8 cellular contexts compared by ENCODE assay signal in the genomic region with DNA sequence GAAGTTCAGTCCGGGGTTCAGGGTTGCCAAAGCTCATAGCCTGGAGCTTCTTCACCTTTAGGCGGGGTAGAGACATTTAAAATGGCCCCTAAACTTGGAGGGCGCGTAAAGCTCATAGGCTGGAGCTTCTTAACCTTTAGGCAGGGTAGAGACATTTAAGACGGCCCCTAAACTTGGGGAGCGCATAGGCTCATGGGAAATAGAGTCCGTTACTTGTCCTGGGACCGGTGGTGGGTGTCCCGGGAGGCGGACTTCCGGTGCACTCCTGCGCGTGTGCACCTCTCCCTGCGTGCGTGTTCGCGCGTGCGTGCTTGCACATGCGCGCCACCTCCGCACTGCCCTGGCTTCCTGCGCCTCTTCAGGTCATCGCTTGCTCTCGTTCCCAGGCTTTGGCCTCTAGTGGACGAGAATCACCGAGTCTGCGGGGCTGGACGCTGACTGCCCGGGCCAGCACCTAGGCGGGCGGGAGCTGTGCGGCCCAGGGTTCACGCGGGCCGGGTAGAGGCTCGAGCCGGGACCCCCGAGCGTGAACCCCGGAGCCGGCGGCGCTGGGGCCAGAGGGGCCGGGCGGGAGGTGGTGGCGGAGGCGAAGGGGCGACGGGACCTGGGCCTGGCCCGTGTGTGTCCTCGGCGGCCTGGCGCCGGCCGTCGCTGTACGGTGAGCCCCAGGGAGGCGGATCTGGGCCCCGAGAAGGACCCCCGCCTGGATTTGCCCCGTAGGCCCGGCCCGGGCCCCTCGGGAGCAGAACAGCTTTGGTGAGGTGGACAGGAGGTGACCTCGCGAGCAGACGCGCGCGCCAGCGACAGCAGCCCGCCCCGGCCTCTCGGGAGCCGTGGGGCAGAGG. TPM values are rescaled to one million over a fixed set of nuclear protein-coding genes. Genes with fewer than 3 reads are reported as not detected.
DNase-seq lines count a peak whose midpoint lies in the region; ATAC-seq and TF ChIP-seq lines count a peak whose summit lies in the region.
"Not testable (repeated sequence)": the region's sequence is repeated elsewhere in the genome, so short reads cannot be mapped to it uniquely, and the experiment has no call there.

No MANE protein-coding gene starts in this region.

- TF ChIP-seq CTCF in PC-3 (conservative IDR thresholded peaks at IDR 0.05; ENCODE audit: low read depth, low read length): not testable (repeated sequence)
- peak in 2 of 6 experiments; percentile 26 to 48 for TF ChIP-seq CTCF in esophagus squamous epithelium (IDR thresholded peaks at IDR 0.05)

- H3K36me3 Mint-ChIP-seq in activated T-cell treated with anti-CD3 and anti-CD28 coated beads, Interleukin-2, amount 50 U/mL, for 4 hours (ENCODE audit: insufficient read depth): not testable (repeated sequence)

- not testable (repeated sequence) for H3F3A ChIP-seq in PC-3 (ENCODE audit: low read length, unreplicated experiment)

- not testable (repeated sequence) for H3K36me3 ChIP-seq in PC-3 (ENCODE audit: low read depth, low read length)
- peaks cover 0 to 19% (median 0%) of the 10 kb centered on the region in 3 donors for H3K36me3 ChIP-seq in esophagus squamous epithelium

- H2AFZ ChIP-seq in PC-3 (ENCODE audit: low read length): peak overlapping the region; percentile 83

- H3K27me3 ChIP-seq in PC-3 (ENCODE audit: low read length); esophagus squamous epithelium: not testable (repeated sequence)

- H4K20me1 ChIP-seq in PC-3 (ENCODE audit: low read length): not testable (repeated sequence)

- peak overlapping the region; percentile 77 for H3K4me2 ChIP-seq in PC-3 (ENCODE audit: low read length)

- H3K4me1 Mint-ChIP-seq in activated T-cell treated with anti-CD3 and anti-CD28 coated beads, Interleukin-2, amount 50 U/mL, for 4 hours (ENCODE audit: low read depth): peaks cover 16% of the 10 kb centered on the region

- WGBS in esophagus squamous epithelium, 2 donors: 0 to 1% methylated on average over 2 to 15 of the region's 76 CpGs

- H3K9ac ChIP-seq in PC-3 (ENCODE audit: low read length): peak overlapping the region; percentile 94

- not testable (repeated sequence) for BruUV-seq in PC-3 (replicated peaks; lab: Mats Ljungman, UMichigan)

- peaks cover 26% of the 10 kb centered on the region for H3K79me2 ChIP-seq in PC-3 (ENCODE audit: low read length)

- not testable (repeated sequence) for H3K9me3 ChIP-seq in PC-3 (ENCODE audit: low read length); esophagus squamous epithelium

- H3K4me1 ChIP-seq in PC-3 (ENCODE audit: insufficient read depth, low read length): not testable (repeated sequence)
- H3K4me1 ChIP-seq in esophagus squamous epithelium: peaks cover 0 to 10% (median 0%) of the 10 kb centered on the region in 3 donors

- POLR2A ChIA-PET in PC-3 (lab: Charles Lee; ENCODE audit: unreplicated experiment): interaction anchor here (0.6 kb wide), 1 partner anchor 36 kb away, joined by 7 read pairs; no protein-coding TSS in a partner anchor

- CTCF ChIA-PET in PC-3 (lab: Charles Lee): not testable (repeated sequence)

- H3K27me3 Mint-ChIP-seq in activated T-cell treated with anti-CD3 and anti-CD28 coated beads, Interleukin-2, amount 50 U/mL, for 4 hours (ENCODE audit: low read depth): not testable (repeated sequence)

- H3K4me3 ChIP-seq in Jurkat, Clone E6-1 (ENCODE audit: low read length): peak overlapping the region; percentile 63
- peak overlapping the region; percentile 75 for H3K4me3 ChIP-seq in PC-3 (ENCODE audit: low read length)
- H3K4me3 ChIP-seq in esophagus squamous epithelium: peak overlapping the region; percentile 76 to 97 (median 90)

- peak in 3 of 4 donors; percentile 52 to 77 (median 64) for TF ChIP-seq POLR2A in esophagus squamous epithelium (IDR thresholded peaks at IDR 0.05)

- not testable (repeated sequence) for H3K9me2 ChIP-seq in PC-3 (replicated peaks; ENCODE audit: low read length)

- intact Hi-C loops in PC-3 (cut with micrococcal nuclease): loop anchor here (5.0 kb wide), 1 partner anchor 76 kb away; the partner anchor contains the start of gene SH2B2
- intact Hi-C loops in esophagus squamous epithelium (cut with DNase I): not testable (repeated sequence)

- DNase-seq in DMS79 (lab: John Stamatoyannopoulos, UW): peak; percentile 98
- peak; percentile 99 for DNase-seq in Jurkat, Clone E6-1 (ENCODE audit: low read depth, low spot score)
- peak; percentile 97 for DNase-seq in PC-3
- peak; percentile 87 for DNase-seq in activated T-cell treated with anti-CD3 and anti-CD28 coated beads, Interleukin-2, amount 50 U/mL, for 4 hours
- DNase-seq in esophagus squamous epithelium (lab: John Stamatoyannopoulos, UW): peak; percentile 87
- DNase-seq in myocyte (ENCODE audit: low read depth): peak; percentile 100
- peak; percentile 92 to 93 for DNase-seq in stimulated activated CD8-positive, alpha-beta memory T cell treated with anti-CD3 and anti-CD28 coated beads, Interleukin-7, amount 100 ng/mL, for 4 hours (ENCODE audit: low read depth in 2 of 2)

- ATAC-seq in GM21717 (IDR thresholded peaks at IDR 0.05; ENCODE audit: unreplicated experiment) (peak; percentile 99), PC-3 (peak; percentile 98)
- peak; percentile 99 to 100 for ATAC-seq in activated T-cell treated with anti-CD3 and anti-CD28 coated beads, Interleukin-2, amount 50 U/mL, for 4 hours

- not testable (repeated sequence) for H3K9me3 Mint-ChIP-seq in activated T-cell treated with anti-CD3 and anti-CD28 coated beads, Interleukin-2, amount 50 U/mL, for 4 hours

- peak overlapping the region; percentile 30; the same call in 1 of the 2 replicates for H3K27ac ChIP-seq in PC-3 (ENCODE audit: low read length)
- H3K27ac ChIP-seq in esophagus squamous epithelium: peak overlapping the region; percentile 87 to 94 (median 93)

- H3K4me3 Mint-ChIP-seq in activated T-cell treated with anti-CD3 and anti-CD28 coated beads, Interleukin-2, amount 50 U/mL, for 4 hours: peak overlapping the region; percentile 90

RNA-seq across cellular contexts. Expression of gene SPDYE6, which starts 7.5 kb away (rescaled TPM):
- polyA plus RNA-seq in Jurkat, Clone E6-1 (2012; ENCODE audit: insufficient read depth, insufficient read length): 1.0 TPM
- total RNA-seq in PC-3 (2014; rRNA removed) (not detected in 2 replicates), esophagus squamous epithelium (not detected), myocyte (not detected in 2 replicates)
- total RNA-seq in activated T-cell treated with anti-CD3 and anti-CD28 coated beads, Interleukin-2, amount 50 U/mL, for 4 hours: not detected
- polyA plus RNA-seq in myocyte (2012): 4.5 TPM

RNA-seq across cellular contexts. Expression of gene PRKRIP1, which starts 32.4 kb away (rescaled TPM):
- polyA plus RNA-seq in Jurkat, Clone E6-1 (2012; ENCODE audit: insufficient read depth, insufficient read length): 44.5 TPM
- total RNA-seq in PC-3 (2014; rRNA removed) (28.9 and 49.4 TPM in 2 replicates), esophagus squamous epithelium (10 to 100 TPM; 12.5 to 24.6 (median 16.5) TPM), myocyte (36.2 and 38.9 TPM in 2 replicates)
- total RNA-seq in activated T-cell treated with anti-CD3 and anti-CD28 coated beads, Interleukin-2, amount 50 U/mL, for 4 hours: 10 to 100 TPM; 24.8 to 30.1 (median 27.0) TPM
- polyA plus RNA-seq in myocyte (2012): 46.3 TPM

Comparison
In these comparisons a context has a peak if more than half of its experiments do, and no peak if none do; other contexts are left out.
1. Peak in every context shown above with its lines: DNase-seq, ATAC-seq, H3K4me3 ChIP-seq and H3K27ac ChIP-seq.